21 cellular contexts compared by ENCODE assay signal in genomic region chr3:69210068-69210730, GRCh38.
A peak's percentile ranks its signal among the peaks of the same experiment; 100 is the strongest.
DNase-seq lines count a peak whose midpoint lies in the region; ATAC-seq and TF ChIP-seq lines count a peak whose summit lies in the region.
"Had no signal": no experiment of that assay in that cellular context is flagged by ENCODE, and none has a peak within 500 bp of the region (broad histone marks: within the 10 kb centered on the region; RNA-seq: fewer than 3 reads in every experiment).

No MANE protein-coding gene starts in this region.

- intact Hi-C loops in PC-9 (cut with micrococcal nuclease; ENCODE audit: unreplicated experiment): no loop called here

- H3K27ac ChIP-seq in PC-9 (peak overlapping the region; percentile 46), SK-N-SH (ENCODE audit: low read depth in 2 of 2, low read length in 1 of 2) (no peak overlapping the region), esophagus (ENCODE audit: low read depth in 2 of 2, low read length in 1 of 2) (peak overlapping the region; percentile 17 to 31), trophoblast cell (ENCODE audit: low read depth, low read length) (peak overlapping the region; percentile 85)
- H3K27ac ChIP-seq: HL-60 had no signal

- H3K79me2 ChIP-seq in PC-9 (ENCODE audit: low read depth) (no peaks in the 10 kb centered on the region), SK-N-SH (ENCODE audit: insufficient read depth) (no peaks in the 10 kb centered on the region), trophoblast cell (ENCODE audit: control insufficient read depth, insufficient read depth, low read length, poor library complexity) (no peaks in the 10 kb centered on the region)

- H3K9ac ChIP-seq in SK-N-SH (no peak overlapping the region), trophoblast cell (ENCODE audit: low read length) (no peak overlapping the region)

- H3K4me1 ChIP-seq in PC-9 (replicated peaks; ENCODE audit: insufficient read depth) (peaks cover 45% of the 10 kb centered on the region), SK-N-SH (ENCODE audit: control insufficient read depth in 1 of 2, insufficient read depth in 2 of 2, low read depth in 1 of 2, low read length in 1 of 2) (no peaks in the 10 kb centered on the region), esophagus (ENCODE audit: control insufficient read depth in 2 of 2, insufficient read depth in 2 of 2, low read length in 1 of 2) (no peaks in the 10 kb centered on the region), trophoblast cell (ENCODE audit: control insufficient read depth in 1 of 2, insufficient read depth in 2 of 2, low read length in 2 of 2) (peaks cover 2% of the 10 kb centered on the region in 2 experiments)

- peak in 1 of 2 experiments; percentile 14; a peak in 1 of 4 replicates for TF ChIP-seq EP300 in SK-N-SH (IDR thresholded peaks at IDR 0.05; ENCODE audit: borderline replicate concordance in 1 of 2, low read depth in 1 of 2, low read length in 1 of 2)

- TF ChIP-seq RAD21 in SK-N-SH (IDR thresholded peaks at IDR 0.05; ENCODE audit: low read length): no peak

- H3K36me3 ChIP-seq in PC-9 (ENCODE audit: low read depth) (no peaks in the 10 kb centered on the region), SK-N-SH (replicated peaks in 1 of 2; ENCODE audit: control insufficient read depth in 1 of 2, insufficient read depth in 2 of 2, low read length in 1 of 2) (no peaks in the 10 kb centered on the region), esophagus (ENCODE audit: control insufficient read depth in 2 of 2, insufficient read depth in 2 of 2, low read length in 1 of 2) (peaks cover 0 to 2% of the 10 kb centered on the region in 2 donors), trophoblast cell (ENCODE audit: control insufficient read depth in 1 of 2, insufficient read depth in 2 of 2, low read length in 2 of 2) (peaks cover 0 to 1% of the 10 kb centered on the region in 2 experiments)

- H3K79me1 ChIP-seq in trophoblast cell (ENCODE audit: low read length): peaks cover 5% of the 10 kb centered on the region

- H3K9me2 ChIP-seq in PC-9 (ENCODE audit: insufficient read depth) (no peaks in the 10 kb centered on the region), SK-N-SH (no peaks in the 10 kb centered on the region)

- H3F3A ChIP-seq in PC-9 (ENCODE audit: insufficient read depth, low read depth): peaks cover 25% of the 10 kb centered on the region
- H3F3A ChIP-seq in SK-N-SH (replicated peaks; ENCODE audit: insufficient read depth): peaks cover 7% of the 10 kb centered on the region

- H3K27me3 ChIP-seq in PC-9 (ENCODE audit: insufficient read depth, low read depth) (no peaks in the 10 kb centered on the region), SK-N-SH (ENCODE audit: insufficient read depth) (no peaks in the 10 kb centered on the region), esophagus (ENCODE audit: control insufficient read depth in 1 of 2, insufficient read depth in 2 of 2, low read length in 2 of 2) (no peaks in the 10 kb centered on the region), trophoblast cell (ENCODE audit: insufficient read depth, low read length) (no peaks in the 10 kb centered on the region)

- no peak for ATAC-seq in GM19452 (IDR thresholded peaks at IDR 0.05; ENCODE audit: unreplicated experiment)
- ATAC-seq in GM18858 (IDR thresholded peaks at IDR 0.05; ENCODE audit: unreplicated experiment): no peak
- ATAC-seq: CD8-positive, alpha-beta T cell; Panc1 had no signal

- no peak overlapping the region for H3K18ac ChIP-seq in trophoblast cell (ENCODE audit: low read length)

- H4K8ac ChIP-seq in trophoblast cell (ENCODE audit: low read depth, low read length): no peak overlapping the region

- no TSS peak for BruUV-seq in PC-9 (replicated peaks; lab: Mats Ljungman, UMichigan)

- CTCF ChIA-PET in PC-9 (lab: Charles Lee) (no interaction called here), SK-N-SH (lab: Yijun Ruan, JAX) (no interaction called here)

- no peak overlapping the region for H3K4ac ChIP-seq in trophoblast cell (ENCODE audit: low read depth, low read length)

- no peak overlapping the region for H3K23ac ChIP-seq in trophoblast cell (ENCODE audit: low read length)

- POLR2A ChIA-PET in PC-9 (lab: Charles Lee; ENCODE audit: unreplicated experiment) (interaction anchor here (0.6 kb wide), 1 partner anchor 1193 kb away, joined by 3 read pairs; no protein-coding TSS in a partner anchor), SK-N-SH (lab: Yijun Ruan, JAX) (no interaction called here)

- H3K4me2 ChIP-seq in PC-9 (no peak overlapping the region), SK-N-SH (no peak overlapping the region), trophoblast cell (ENCODE audit: low read length) (no peak overlapping the region)

- H3K9me3 ChIP-seq in PC-9 (ENCODE audit: insufficient read depth, low read depth) (no peaks in the 10 kb centered on the region), SK-N-SH (no peaks in the 10 kb centered on the region), esophagus (ENCODE audit: control insufficient read depth in 2 of 2, insufficient read depth in 1 of 2, low read depth in 1 of 2, low read length in 1 of 2) (no peaks in the 10 kb centered on the region), trophoblast cell (ENCODE audit: insufficient read depth, low read depth, low read length) (no peaks in the 10 kb centered on the region)
- H3K9me3 ChIP-seq: Caco-2 had no signal

- H3K4me3 ChIP-seq in PC-9: no peak overlapping the region
- no peak overlapping the region for H3K4me3 ChIP-seq in SK-N-SH (ENCODE audit: low read depth in 2 of 2, low read length in 1 of 2)
- no peak overlapping the region for H3K4me3 ChIP-seq in esophagus (ENCODE audit: low read depth in 1 of 2, low read length in 2 of 2)
- no peak overlapping the region for H3K4me3 ChIP-seq in trophoblast cell (ENCODE audit: low read depth, low read length)

- peak overlapping the region; percentile 91 for H2BK5ac ChIP-seq in trophoblast cell (ENCODE audit: low read depth, low read length, poor library complexity)

- no peaks in the 10 kb centered on the region for H4K20me1 ChIP-seq in PC-9 (ENCODE audit: insufficient read depth)
- H4K20me1 ChIP-seq in SK-N-SH (ENCODE audit: insufficient read depth): no peaks in the 10 kb centered on the region

- no peak overlapping the region for H2BK120ac ChIP-seq in trophoblast cell (ENCODE audit: insufficient read depth, low read length, poor library complexity)

- WGBS in SK-N-SH (ENCODE audit: low lambda C conversion rate): 61% methylated on average over 5 of the region's 5 CpGs
- WGBS in esophagus, 2 donors: 78 to 83% methylated on average over 5 of the region's 5 CpGs
- no CpG with 5 or more reads among the region's 5 CpGs for WGBS in trophoblast cell (ENCODE audit: extremely low coverage, insufficient coverage, insufficient read length)

- H4K12ac ChIP-seq in trophoblast cell (ENCODE audit: low read depth, low read length): no peak overlapping the region

- TF ChIP-seq CTCF in PC-9 (conservative IDR thresholded peaks at IDR 0.05): no peak
- no peak for TF ChIP-seq CTCF in SK-N-SH (IDR thresholded peaks at IDR 0.05)

- no peak overlapping the region for H4K91ac ChIP-seq in trophoblast cell (ENCODE audit: low read depth, low read length)

- no peak overlapping the region for H2AFZ ChIP-seq in PC-9
- no peak overlapping the region for H2AFZ ChIP-seq in SK-N-SH (ENCODE audit: low read depth)
- no peak overlapping the region for H2AFZ ChIP-seq in trophoblast cell (ENCODE audit: insufficient read depth, low read length, poor library complexity)

- no peak overlapping the region for H3K14ac ChIP-seq in trophoblast cell (ENCODE audit: low read length)

- H2BK12ac ChIP-seq in trophoblast cell (ENCODE audit: low read length): peak overlapping the region; percentile 83

- peak overlapping the region; percentile 47 for H2AK5ac ChIP-seq in trophoblast cell (ENCODE audit: low read length)

- no peak for DNase-seq in PC-9
- DNase-seq in SK-N-SH: no peak
- peak in 1 of 2 donors; percentile 38 for DNase-seq in trophoblast cell
- DNase-seq in SHP77 (lab: John Stamatoyannopoulos, UW): no peak
- DNase-seq: C1 segment of cervical spinal cord; Caco-2; CD8-positive, alpha-beta T cell; GOT3; HCEC 1CT; NCI-H1048; NCI-H1417; NCI-H1694; NCI-H2029 treated with DMSO at 0.1 percent for 48 hours; NCI-H446 treated with DMSO at 0.1 percent for 48 hours; NCI-H526 treated with DMSO at 0.1 percent for 48 hours; SIG-M5 had no signal

TF ChIP-seq in SK-N-SH, 30 proteins besides CTCF, POLR2A, EP300 and RAD21:
- TF ChIP-seq PBX3 (IDR thresholded peaks at IDR 0.05): peak; percentile 72
- TF ChIP-seq TCF12 (IDR thresholded peaks at IDR 0.05): peak; percentile 64
- no peak for TF ChIP-seq NRF1 (IDR thresholded peaks at IDR 0.05; ENCODE audit: low read depth, low read length)
- peak; percentile 36; the same call in 1 of the 2 replicates for TF ChIP-seq NFIC (IDR thresholded peaks at IDR 0.05; ENCODE audit: borderline replicate concordance)
- TF ChIP-seq JUND (IDR thresholded peaks at IDR 0.05): 0 out of 2 replicates have a peak, but pooled peaks have one; percentile 36
- no peak for TF ChIP-seq USF2 (IDR thresholded peaks at IDR 0.05; ENCODE audit: borderline replicate concordance, low read depth, low read length)

Comparison
In these comparisons a context has a peak if more than half of its experiments do, and no peak if none do; other contexts are left out.
1. H3K27ac ChIP-seq: peak in PC-9 (single experiment), esophagus (2 of 2) and trophoblast cell (single experiment); none in SK-N-SH (0 of 2).